In the genomic region with DNA sequence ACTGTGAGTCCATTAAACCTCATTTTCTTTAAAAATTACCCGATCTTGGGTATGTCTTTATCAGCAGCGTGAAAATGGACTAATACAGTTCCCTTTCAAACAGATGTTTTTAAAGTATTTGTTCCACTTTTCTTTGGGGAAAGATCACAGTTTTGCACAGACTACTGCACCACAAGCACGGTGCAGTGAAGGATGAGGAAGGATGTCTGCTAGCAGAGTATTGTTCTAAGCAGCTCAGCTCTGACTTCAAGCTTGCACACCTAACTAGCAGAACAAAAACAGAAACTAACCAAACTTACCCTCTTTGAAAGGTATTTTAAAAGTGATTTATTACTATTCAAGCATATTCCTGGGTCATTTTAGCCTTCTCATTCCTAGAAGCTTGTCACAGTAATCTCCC, we compare ENCODE assay signal across 24 cellular contexts. TPM values are rescaled to one million over a fixed set of nuclear protein-coding genes. Genes with fewer than 3 reads are reported as not detected.
DNase-seq lines count a peak whose midpoint lies in the region; ATAC-seq and TF ChIP-seq lines count a peak whose summit lies in the region.
"Had no signal": no experiment of that assay in that cellular context is flagged by ENCODE, and none has a peak within 500 bp of the region (broad histone marks: within the 10 kb centered on the region; RNA-seq: fewer than 3 reads in every experiment).

No MANE protein-coding gene starts in this region.

- H3K36me3 Mint-ChIP-seq in GM23338 (ENCODE audit: low read depth) = no peaks in the 10 kb centered on the region
- H3K36me3 Mint-ChIP-seq in stimulated activated naive B cell treated with anti-CD40 and anti-IgM and Interleukin-4, amounts not matched to agents 10 μg/mL and 1 μg/mL and 100 μg/mL, for 72 hours = no peaks in the 10 kb centered on the region
- no peaks in the 10 kb centered on the region for H3K36me3 Mint-ChIP-seq in CD4-positive, alpha-beta T cell (ENCODE audit: low read depth)

- H3K27me3 ChIP-seq in GM23338 (ENCODE audit: insufficient read depth) = no peaks in the 10 kb centered on the region
- peaks cover 12% of the 10 kb centered on the region for H3K27me3 ChIP-seq in CD4-positive, alpha-beta T cell (ENCODE audit: control insufficient read depth, insufficient read depth, low read length)
- H3K27me3 ChIP-seq: adrenal gland, sigmoid colon, thyroid gland had no signal

- H3K79me2 ChIP-seq in GM23338 (replicated peaks; ENCODE audit: insufficient read depth) = no peaks in the 10 kb centered on the region

- POLR2A ChIA-PET in CD4-positive, alpha-beta T cell (lab: Charles Lee) = interaction anchor here (0.6 kb wide), 1 partner anchor 336 kb away, joined by 3 read pairs; no protein-coding TSS in a partner anchor

- no peak overlapping the region for H3K4me3 ChIP-seq in GM23338
- H3K4me3 ChIP-seq: adrenal gland, lower lobe of right lung, sigmoid colon, thyroid gland had no signal

- peak overlapping the region; percentile 19; the same call in 1 of the 2 replicates for H2AFZ ChIP-seq in GM23338

- H3K27ac ChIP-seq in GM23338 (ENCODE audit: low read depth) = no peak overlapping the region
- H3K27ac ChIP-seq in CD4-positive, alpha-beta T cell (ENCODE audit: low read depth, low read length) = no peak overlapping the region
- H3K27ac ChIP-seq: adrenal gland, lower lobe of right lung, sigmoid colon had no signal

- intact Hi-C loops in CD4-positive, alpha-beta T cell (cut with DNase I, micrococcal nuclease) = no loop called here

- H3K27ac Mint-ChIP-seq in GM23338 = no peak overlapping the region
- H3K27ac Mint-ChIP-seq in stimulated activated naive B cell treated with anti-CD40 and anti-IgM and Interleukin-4, amounts not matched to agents 10 μg/mL and 1 μg/mL and 100 μg/mL, for 72 hours = no peak overlapping the region
- H3K27ac Mint-ChIP-seq in CD4-positive, alpha-beta T cell = no peak overlapping the region
- H3K27ac Mint-ChIP-seq: dendritic cell treated with granulocyte-macrophage colony-stimulating factor and Interleukin-4, amounts not matched to agents 40 ng/mL and 50 ng/mL, for 4 days had no signal

- H3K36me3 ChIP-seq in GM23338 (ENCODE audit: insufficient read depth) = no peaks in the 10 kb centered on the region
- H3K36me3 ChIP-seq: adrenal gland, lower lobe of right lung, sigmoid colon, thyroid gland had no signal

- H3K27me3 Mint-ChIP-seq in GM23338 (ENCODE audit: insufficient read depth, low read depth, poor library complexity) = no peaks in the 10 kb centered on the region
- peaks cover 7 to 13% of the 10 kb centered on the region in 2 donors for H3K27me3 Mint-ChIP-seq in stimulated activated naive B cell treated with anti-CD40 and anti-IgM and Interleukin-4, amounts not matched to agents 10 μg/mL and 1 μg/mL and 100 μg/mL, for 72 hours
- H3K27me3 Mint-ChIP-seq in CD4-positive, alpha-beta T cell = peaks cover 42% of the 10 kb centered on the region

- no peaks in the 10 kb centered on the region for H3K9me2 ChIP-seq in GM23338 (ENCODE audit: insufficient read depth)

- no peaks in the 10 kb centered on the region for H4K20me1 ChIP-seq in GM23338 (replicated peaks; ENCODE audit: insufficient read depth)

- no peaks in the 10 kb centered on the region for H3K9me3 Mint-ChIP-seq in GM23338
- no peaks in the 10 kb centered on the region for H3K9me3 Mint-ChIP-seq in stimulated activated naive B cell treated with anti-CD40 and anti-IgM and Interleukin-4, amounts not matched to agents 10 μg/mL and 1 μg/mL and 100 μg/mL, for 72 hours
- no peaks in the 10 kb centered on the region for H3K9me3 Mint-ChIP-seq in CD4-positive, alpha-beta T cell
- H3K9me3 Mint-ChIP-seq: dendritic cell treated with granulocyte-macrophage colony-stimulating factor and Interleukin-4, amounts not matched to agents 40 ng/mL and 50 ng/mL, for 4 days had no signal

- TF ChIP-seq CTCF in GM23338 (conservative IDR thresholded peaks at IDR 0.05; ENCODE audit: low read depth in 2 of 2) = no peak
- no peak for TF ChIP-seq CTCF in CD4-positive, alpha-beta T cell (IDR thresholded peaks at IDR 0.05)

- H3K4me3 Mint-ChIP-seq in GM23338 = no peak overlapping the region
- H3K4me3 Mint-ChIP-seq in stimulated activated naive B cell treated with anti-CD40 and anti-IgM and Interleukin-4, amounts not matched to agents 10 μg/mL and 1 μg/mL and 100 μg/mL, for 72 hours = no peak overlapping the region
- H3K4me3 Mint-ChIP-seq in CD4-positive, alpha-beta T cell = no peak overlapping the region
- H3K4me3 Mint-ChIP-seq: dendritic cell treated with granulocyte-macrophage colony-stimulating factor and Interleukin-4, amounts not matched to agents 40 ng/mL and 50 ng/mL, for 4 days had no signal

- ATAC-seq in GM18868 (IDR thresholded peaks at IDR 0.05; ENCODE audit: unreplicated experiment) (peak; percentile 66), GM23338 (no peak), HG03565 (IDR thresholded peaks at IDR 0.05; ENCODE audit: unreplicated experiment) (peak; percentile 59)
- ATAC-seq in stimulated activated naive B cell treated with anti-CD40 and anti-IgM and Interleukin-4, amounts not matched to agents 10 μg/mL and 1 μg/mL and 100 μg/mL, for 72 hours (replicated peaks) = peak; percentile 39 to 52
- no peak for ATAC-seq in CD4-positive, alpha-beta T cell (ENCODE audit: poor library complexity)
- ATAC-seq: lower lobe of right lung had no signal

- no peaks in the 10 kb centered on the region for H3K9me3 ChIP-seq in CD4-positive, alpha-beta T cell (ENCODE audit: control insufficient read depth, low read length)
- H3K9me3 ChIP-seq: adrenal gland, lower lobe of right lung, sigmoid colon, thyroid gland had no signal

- CTCF ChIA-PET in CD4-positive, alpha-beta T cell (lab: Charles Lee) = interaction anchor here (0.7 kb wide), 1 partner anchor 354 kb away, joined by 3 read pairs; no protein-coding TSS in a partner anchor

- DNase-seq in GM23338 (ENCODE audit: low spot score) (no peak), putamen (ENCODE audit: low spot score) (no peak), UCSD-AML1 (lab: John Stamatoyannopoulos, UW; ENCODE audit: unreplicated experiment) (no peak)
- DNase-seq in stimulated activated naive B cell treated with anti-CD40 and anti-IgM and Interleukin-4, amounts not matched to agents 10 μg/mL and 1 μg/mL and 100 μg/mL, for 72 hours = no peak
- DNase-seq in CD4-positive, alpha-beta T cell = no peak
- DNase-seq: activated CD4-positive, alpha-beta T cell treated with anti-CD3 and anti-CD28 coated beads, Interleukin-2, amount 50 U/mL, for 4 hours; activated effector memory CD4-positive, alpha-beta T cell treated with anti-CD3 and anti-CD28 coated beads, Interleukin-2, amount 50 U/mL, for 16 hours; adrenal gland; hippocampal formation; Kasumi-1; lower lobe of right lung; NCI-H1048; NCI-H510A; sigmoid colon; stimulated activated naive CD4-positive, alpha-beta T cell; SW 1271 had no signal

- H3F3A ChIP-seq in GM23338 (replicated peaks; ENCODE audit: low read depth) = no peaks in the 10 kb centered on the region

- no peaks in the 10 kb centered on the region for H3K4me1 ChIP-seq in GM23338 (ENCODE audit: insufficient read depth)
- H3K4me1 ChIP-seq: adrenal gland, lower lobe of right lung, sigmoid colon had no signal

- H3K4me2 ChIP-seq in GM23338 = no peak overlapping the region

- H3K4me1 Mint-ChIP-seq in GM23338 = no peaks in the 10 kb centered on the region
- H3K4me1 Mint-ChIP-seq in stimulated activated naive B cell treated with anti-CD40 and anti-IgM and Interleukin-4, amounts not matched to agents 10 μg/mL and 1 μg/mL and 100 μg/mL, for 72 hours = peaks cover 2 to 8% of the 10 kb centered on the region in 2 donors
- H3K4me1 Mint-ChIP-seq in CD4-positive, alpha-beta T cell (ENCODE audit: low read depth) = no peaks in the 10 kb centered on the region

TF ChIP-seq in GM23338, 12 proteins besides CTCF, POLR2A, EP300 and RAD21:
- TF ChIP-seq JUNB (IDR thresholded peaks at IDR 0.05; ENCODE audit: unreplicated experiment) = no peak
- no peak for TF ChIP-seq CREB1 (CRISPR knock-in tag; IDR thresholded peaks at IDR 0.05; ENCODE audit: low read depth)

RNA-seq across cellular contexts. Expression of a gene that starts 20.0 kb away (rescaled TPM):
- 5.8 and 7.3 TPM in 2 replicates for total RNA-seq in GM23338 (2014; rRNA removed; shearing (Covaris generic))
- polyA plus RNA-seq in GM23338 (2016; fragmentation: Nextera tagmentation; extraction: Ambion mirVana) = 2.6 TPM in 2 replicates
- total RNA-seq in CD4-positive, alpha-beta T cell = under 1 TPM; 0.31 to 0.52 TPM

RNA-seq across cellular contexts. Expression of a gene that starts 20.4 kb away (rescaled TPM):
- not detected in 2 replicates for total RNA-seq in GM23338 (2014; rRNA removed; shearing (Covaris generic))
- 0.30 and 0.44 TPM in 2 replicates for polyA plus RNA-seq in GM23338 (2016; fragmentation: Nextera tagmentation; extraction: Ambion mirVana)
- total RNA-seq in CD4-positive, alpha-beta T cell = not detected
- total RNA-seq: Daoy, H4, myocyte, omental fat pad, sigmoid colon had no signal

Comparison
In these comparisons a context has a peak if more than half of its experiments do, and no peak if none do; other contexts are left out.
1. ATAC-seq: peak in GM18868 (single experiment), HG03565 (single experiment) and stimulated activated naive B cell treated with anti-CD40 and anti-IgM and Interleukin-4, amounts not matched to agents 10 μg/mL and 1 μg/mL and 100 μg/mL, for 72 hours (2 of 2); none in GM23338 (single experiment) and CD4-positive, alpha-beta T cell (single experiment).